Comparison of ENCODE assay signal across 10 cellular contexts in genomic region chr13:93244141-93244917, GRCh38. TPM values are rescaled to one million over a fixed set of nuclear protein-coding genes. Genes with fewer than 3 reads are reported as not detected.
DNase-seq lines count a peak whose midpoint lies in the region; ATAC-seq and TF ChIP-seq lines count a peak whose summit lies in the region.
"Had no signal": no experiment of that assay in that cellular context is flagged by ENCODE, and none has a peak within 500 bp of the region (broad histone marks: within the 10 kb centered on the region; RNA-seq: fewer than 3 reads in every experiment).

No MANE protein-coding gene starts in this region.

- no peak overlapping the region for H3K27ac ChIP-seq in MM.1S (ENCODE audit: low read length)

- DNase-seq in AG10803 (ENCODE audit: low read depth) (peak; percentile 62), MM.1S (peak; percentile 41), epithelial cell of proximal tubule (ENCODE audit: low read depth) (peak; percentile 66), occipital lobe (lab: John Stamatoyannopoulos, UW) (peak; percentile 28), NCI-H1105 treated with DMSO at 0.1 percent for 48 hours (lab: John Stamatoyannopoulos, UW) (no peak)
- DNase-seq in NK-92 treated with Interleukin-12 subunit alpha and Interleukin-12 subunit beta, amount 100 ng/mL, for 24 hours (lab: John Stamatoyannopoulos, UW): no peak
- no peak for DNase-seq in activated CD8-positive, alpha-beta T cell treated with anti-CD3 and anti-CD28 coated beads, Interleukin-2, amount 10 ng/mL, durations not matched to agents 7 days and 5 days
- DNase-seq: foreskin melanocyte, GF-D8 had no signal

- no peaks in the 10 kb centered on the region for H3K4me1 ChIP-seq in MM.1S (ENCODE audit: low read length)

- POLR2A ChIA-PET in activated CD8-positive, alpha-beta T cell treated with anti-CD3 and anti-CD28 coated beads, Interleukin-2, amount 10 ng/mL, durations not matched to agents 7 days and 5 days (lab: Charles Lee): no interaction called here

- peak overlapping the region; percentile 16; the same call in 1 of the 2 replicates for H2AFZ ChIP-seq in MM.1S (ENCODE audit: low read length)

- no peak overlapping the region for H3K4me3 Mint-ChIP-seq in activated CD8-positive, alpha-beta T cell treated with anti-CD3 and anti-CD28 coated beads, Interleukin-2, amount 10 ng/mL, durations not matched to agents 7 days and 5 days

- TF ChIP-seq CTCF in AG10803 (conservative IDR thresholded peaks at IDR 0.05; ENCODE audit: low read length): no peak; the same call in 1 of the 2 replicates
- no peak for TF ChIP-seq CTCF in MM.1S (IDR thresholded peaks at IDR 0.05; ENCODE audit: low read length)
- no peak for TF ChIP-seq CTCF in epithelial cell of proximal tubule (conservative IDR thresholded peaks at IDR 0.05; ENCODE audit: low read depth, low read length)

- no peak overlapping the region for H3K27ac Mint-ChIP-seq in activated CD8-positive, alpha-beta T cell treated with anti-CD3 and anti-CD28 coated beads, Interleukin-2, amount 10 ng/mL, durations not matched to agents 7 days and 5 days

- no peaks in the 10 kb centered on the region for H3K27me3 Mint-ChIP-seq in activated CD8-positive, alpha-beta T cell treated with anti-CD3 and anti-CD28 coated beads, Interleukin-2, amount 10 ng/mL, durations not matched to agents 7 days and 5 days (ENCODE audit: low read depth)

- no peaks in the 10 kb centered on the region for H3K9me2 ChIP-seq in MM.1S (replicated peaks; ENCODE audit: insufficient read depth, low read length)

- no peaks in the 10 kb centered on the region for H3K36me3 Mint-ChIP-seq in activated CD8-positive, alpha-beta T cell treated with anti-CD3 and anti-CD28 coated beads, Interleukin-2, amount 10 ng/mL, durations not matched to agents 7 days and 5 days (ENCODE audit: low read depth)

- no peaks in the 10 kb centered on the region for H3K79me2 ChIP-seq in MM.1S (ENCODE audit: low read length)

- peak overlapping the region; percentile 54; the same call in 1 of the 2 replicates for H3K4me2 ChIP-seq in MM.1S (ENCODE audit: low read depth, low read length)

- H3K27me3 ChIP-seq in MM.1S (replicated peaks; ENCODE audit: insufficient read depth, low read length): no peaks in the 10 kb centered on the region

- no peaks in the 10 kb centered on the region for H3K9me3 ChIP-seq in MM.1S (replicated peaks; ENCODE audit: insufficient read depth, low read length)

- H3F3A ChIP-seq in MM.1S (ENCODE audit: insufficient read depth, low read length): no peaks in the 10 kb centered on the region

- CTCF ChIA-PET in activated CD8-positive, alpha-beta T cell treated with anti-CD3 and anti-CD28 coated beads, Interleukin-2, amount 10 ng/mL, durations not matched to agents 7 days and 5 days (lab: Charles Lee): no interaction called here

- no peak for ATAC-seq in activated CD8-positive, alpha-beta T cell treated with anti-CD3 and anti-CD28 coated beads, Interleukin-2, amount 10 ng/mL, durations not matched to agents 7 days and 5 days
- no peak for ATAC-seq in HG02678 (IDR thresholded peaks at IDR 0.05; ENCODE audit: unreplicated experiment)

- H3K9me3 Mint-ChIP-seq in activated CD8-positive, alpha-beta T cell treated with anti-CD3 and anti-CD28 coated beads, Interleukin-2, amount 10 ng/mL, durations not matched to agents 7 days and 5 days (ENCODE audit: insufficient read depth): peaks cover 8% of the 10 kb centered on the region

- H3K4me3 ChIP-seq in AG10803 (ENCODE audit: low read length) (peak overlapping the region; percentile 64), MM.1S (ENCODE audit: low read length) (peak overlapping the region; percentile 29; the same call in 1 of the 2 replicates), epithelial cell of proximal tubule (ENCODE audit: low read depth, low read length) (peak overlapping the region; percentile 53)

- H3K36me3 ChIP-seq in MM.1S (replicated peaks; ENCODE audit: insufficient read depth, low read length): no peaks in the 10 kb centered on the region

- H4K20me1 ChIP-seq in MM.1S (ENCODE audit: insufficient read depth, low read length): no peaks in the 10 kb centered on the region

- no peak overlapping the region for H3K9ac ChIP-seq in MM.1S (ENCODE audit: low read length)

- no peaks in the 10 kb centered on the region for H3K4me1 Mint-ChIP-seq in activated CD8-positive, alpha-beta T cell treated with anti-CD3 and anti-CD28 coated beads, Interleukin-2, amount 10 ng/mL, durations not matched to agents 7 days and 5 days (ENCODE audit: low read depth)

RNA-seq across cellular contexts. Expression of gene GPC6, which starts 17.7 kb away (rescaled TPM):
- total RNA-seq in epithelial cell of proximal tubule (10.2 and 18.7 TPM in 2 replicates), occipital lobe (9.8 TPM)
- not detected for total RNA-seq in activated CD8-positive, alpha-beta T cell treated with anti-CD3 and anti-CD28 coated beads, Interleukin-2, amount 10 ng/mL, durations not matched to agents 7 days and 5 days

Comparison
In these comparisons a context has a peak if more than half of its experiments do, and no peak if none do; other contexts are left out.
1. DNase-seq: peak in AG10803 (single experiment), MM.1S (single experiment), epithelial cell of proximal tubule (single experiment) and occipital lobe (single experiment); none in NK-92 treated with Interleukin-12 subunit alpha and Interleukin-12 subunit beta, amount 100 ng/mL, for 24 hours (single experiment), activated CD8-positive, alpha-beta T cell treated with anti-CD3 and anti-CD28 coated beads, Interleukin-2, amount 10 ng/mL, durations not matched to agents 7 days and 5 days (single experiment) and NCI-H1105 treated with DMSO at 0.1 percent for 48 hours (single experiment).
2. RNA of gene GPC6, which starts 17.7 kb away (total RNA-seq): 10.2 to 18.7 TPM in epithelial cell of proximal tubule and 9.8 TPM in occipital lobe (single experiment); not detected in activated CD8-positive, alpha-beta T cell treated with anti-CD3 and anti-CD28 coated beads, Interleukin-2, amount 10 ng/mL, durations not matched to agents 7 days and 5 days; every median in the first group is over 10 times any median in the second.
3. Peak in every context shown above with its lines, with median percentiles within 50 percentile points of each other: H3K4me3 ChIP-seq.